In the genomic region with DNA sequence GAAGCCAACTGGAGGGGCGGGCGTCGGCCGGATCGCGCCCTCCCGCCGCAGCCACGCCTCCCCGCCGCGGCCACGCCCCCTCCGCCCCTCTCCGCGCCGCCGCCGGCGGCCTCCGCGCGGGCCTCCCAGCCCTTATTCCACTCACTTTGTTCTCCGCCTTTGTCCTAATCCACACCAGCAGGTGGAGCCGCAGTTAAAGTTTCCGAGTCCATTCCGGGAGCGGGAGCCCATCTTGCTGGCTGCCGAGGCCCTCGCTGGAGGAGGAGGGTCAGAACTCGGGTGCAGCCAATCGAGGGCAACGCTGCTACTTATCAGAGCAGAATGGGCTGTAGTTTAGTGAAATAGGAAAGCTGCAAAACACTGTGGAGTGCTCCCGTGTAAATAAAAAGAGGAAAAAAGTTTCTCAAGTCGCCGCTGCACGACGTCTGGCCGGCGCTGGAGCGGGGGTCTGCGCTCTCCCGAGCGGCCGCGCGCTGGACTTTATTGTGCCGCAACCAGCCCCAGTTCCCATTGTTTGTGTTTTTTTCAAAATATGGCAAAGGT, we compare ENCODE assay signal across 8 cellular contexts. TPM values are rescaled to one million over a fixed set of nuclear protein-coding genes. Genes with fewer than 3 reads are reported as not detected.
DNase-seq lines count a peak whose midpoint lies in the region; ATAC-seq, FAIRE-seq and TF ChIP-seq lines count a peak whose summit lies in the region.

A gene (plus strand): TSS at position 271 of the 543 bp plus-strand sequence. CDS start 262 bp downstream, at position 533.

- TF ChIP-seq CTCF in Calu3 (IDR thresholded peaks at IDR 0.05; ENCODE audit: unreplicated experiment), result peak; percentile 46
- TF ChIP-seq CTCF in H1 (IDR thresholded peaks at IDR 0.05; ENCODE audit: control extremely low read depth in 1 of 3, insufficient read depth in 1 of 3, low read depth in 1 of 3, low read length in 3 of 3), result peak; percentile 51 to 79 (median 73)

- peak within 1 kb of the TSS; percentile 92 to 95 (median 93) for H3K9ac ChIP-seq in H1 (replicated peaks in 1 of 4; ENCODE audit: extremely low read depth in 1 of 4, low read depth in 3 of 4, low read length in 3 of 4)
- H3K9ac ChIP-seq in mesenchymal stem cell (ENCODE audit: low read length), result peak within 1 kb of the TSS; percentile 99

- peaks cover 0 to 6% (median 0%) of the 10 kb centered on the region in 4 experiments; a peak in 3 of 8 replicates for H3K36me3 ChIP-seq in H1 (ENCODE audit: control insufficient read depth in 2 of 4, insufficient read depth in 4 of 4, low read length in 3 of 4)
- peaks cover 0 to 5% of the 10 kb centered on the region in 2 experiments for H3K36me3 ChIP-seq in mesenchymal stem cell (ENCODE audit: control insufficient read depth in 1 of 2, insufficient read depth in 2 of 2, low read depth in 1 of 2, low read length in 2 of 2)

- no peaks in the 10 kb centered on the region for H3K9me3 Mint-ChIP-seq in Calu3 (ENCODE audit: low read depth, unreplicated experiment)

- TF ChIP-seq RAD21 in H1 (IDR thresholded peaks at IDR 0.05 in 1 of 2, conservative IDR thresholded peaks at IDR 0.05 in 1 of 2; ENCODE audit: low read depth in 2 of 2, low read length in 2 of 2), result peak; percentile 39 to 53

- DNase-seq in Calu3 (peak; percentile 96), HUDEP-2 (lab: John Stamatoyannopoulos, UW; ENCODE audit: unreplicated experiment in 76 of 76) (peak in 75 of 76 experiments; percentile 70 to 100 (median 99)), NOMO-1 treated with dmso at 0.1 percent for 144 hours (lab: John Stamatoyannopoulos, UW; ENCODE audit: unreplicated experiment) (peak; percentile 96), H1 (ENCODE audit: low read depth in 1 of 2, low spot score in 2 of 2) (peak; percentile 92), mesenchymal stem cell (peak; percentile 99)
- peak; percentile 75 to 90 (median 78) for DNase-seq in activated CD8-positive, alpha-beta memory T cell treated with anti-CD3 and anti-CD28 coated beads for 48 hours (ENCODE audit: low read depth in 2 of 3, low spot score in 2 of 3)
- peak; percentile 86 for DNase-seq in stimulated activated CD8-positive, alpha-beta memory T cell treated with anti-CD3 and anti-CD28 coated beads, Interleukin-15, amount 100 ng/mL, for 1 hour (ENCODE audit: low read depth)

- H3K36me3 Mint-ChIP-seq in Calu3 (ENCODE audit: insufficient read depth, unreplicated experiment), result peaks cover 33% of the 10 kb centered on the region

- H3K4me2 ChIP-seq in H1 (ENCODE audit: insufficient read depth in 1 of 2, low read depth in 2 of 2, low read length in 2 of 2) (peak within 1 kb of the TSS; percentile 68 to 73), mesenchymal stem cell (ENCODE audit: low read length, poor library complexity, severe bottlenecking) (peak within 1 kb of the TSS; percentile 84)

- H4K5ac ChIP-seq in H1 (ENCODE audit: insufficient read length, low read depth, low read length), result peak within 1 kb of the TSS; percentile 84

- CTCF ChIA-PET in Calu3 (lab: Charles Lee), result interaction anchor here (1.5 kb wide), 1 partner anchor 217 kb away, joined by 4 read pairs; no protein-coding TSS in a partner anchor
- CTCF ChIA-PET in H1 (lab: Charles Lee; ENCODE audit: partially characterized antibody), result interaction anchor here (0.6 to 1.6 kb wide), 5 partner anchors 9 to 1226 kb away, joined by 3 to 4 read pairs (median 4); no protein-coding TSS in a partner anchor

- no TSS peak for BruUV-seq in Calu3 (replicated peaks; lab: Mats Ljungman, UMichigan)

- peak within 1 kb of the TSS; percentile 87 to 97 (median 92) for H3K4me3 ChIP-seq in H1 (ENCODE audit: extremely low read depth in 1 of 4, insufficient read depth in 2 of 4, low read depth in 3 of 4, low read length in 4 of 4)
- H3K4me3 ChIP-seq in mesenchymal stem cell (ENCODE audit: insufficient read depth in 1 of 2, low read depth in 1 of 2, low read length in 2 of 2), result peak within 1 kb of the TSS; percentile 94 to 100

- H3K27ac ChIP-seq in H1 (ENCODE audit: low read depth, low read length) (peak within 1 kb of the TSS; percentile 90), mesenchymal stem cell (ENCODE audit: low read length, poor library complexity, severe bottlenecking) (peak within 1 kb of the TSS; percentile 95)

- peak in 1 of 2 experiments; percentile 67; a peak in 1 of 3 replicates for TF ChIP-seq EP300 in H1 (IDR thresholded peaks at IDR 0.05; ENCODE audit: borderline replicate concordance in 1 of 2, low read depth in 2 of 2, low read length in 2 of 2)

- H3K27me3 ChIP-seq in H1 (replicated peaks in 1 of 4; ENCODE audit: control insufficient read depth in 3 of 4, extremely low read depth in 1 of 4, insufficient read depth in 3 of 4, low read length in 3 of 4), result no peaks in the 10 kb centered on the region
- H3K27me3 ChIP-seq in mesenchymal stem cell (ENCODE audit: control insufficient read depth in 1 of 2, insufficient read depth in 1 of 2, low read length in 2 of 2), result no peaks in the 10 kb centered on the region

- H3K4me3 Mint-ChIP-seq in Calu3 (ENCODE audit: low read depth, unreplicated experiment), result peak within 1 kb of the TSS; percentile 99

- peak; percentile 70 for ATAC-seq in GM21381 (IDR thresholded peaks at IDR 0.05; ENCODE audit: unreplicated experiment)

- peaks cover 5 to 57% of the 10 kb centered on the region in 2 experiments for H3K79me2 ChIP-seq in H1 (ENCODE audit: control insufficient read depth in 1 of 2, insufficient read depth in 2 of 2, low read length in 2 of 2)

- H3K23ac ChIP-seq in H1 (ENCODE audit: insufficient read length) (no peak within 1 kb of the TSS), mesenchymal stem cell (ENCODE audit: low read length in 2 of 2) (peak within 1 kb of the TSS in 1 of 2 experiments; percentile 98)

- intact Hi-C loops in Calu3 (cut with micrococcal nuclease; ENCODE audit: unreplicated experiment), result loop anchor here (10.0 kb wide), 2 partner anchors 221 to 329 kb away; no protein-coding TSS in a partner anchor

- H3K9me3 ChIP-seq in H1 (ENCODE audit: insufficient read depth in 2 of 2, low read depth in 1 of 2, low read length in 1 of 2), result no peaks in the 10 kb centered on the region
- H3K9me3 ChIP-seq in mesenchymal stem cell (ENCODE audit: control insufficient read depth, low read length), result no peaks in the 10 kb centered on the region

- H2BK15ac ChIP-seq in H1 (ENCODE audit: low read length) (no peak within 1 kb of the TSS), mesenchymal stem cell (ENCODE audit: low read depth, poor library complexity, severe bottlenecking) (peak within 1 kb of the TSS; percentile 83)

- H2AFZ ChIP-seq in H1 (ENCODE audit: low read length) (peak within 1 kb of the TSS; percentile 98), mesenchymal stem cell (ENCODE audit: low read depth, low read length) (peak within 1 kb of the TSS; percentile 88)

- WGBS in H1 (ENCODE audit: extremely low coverage in 1 of 2, insufficient coverage in 1 of 2, insufficient read length in 1 of 2, insufficient replicate concordance in 2 of 2, low coverage in 1 of 2, low lambda C conversion rate in 2 of 2, missing lambda C conversion rate in 1 of 2), 2 experiments, result 3% methylated on average over 37 of the region's 48 CpGs; no CpG with 5 or more reads in 1 of the 2 experiments
- under 1% methylated on average over 46 of the region's 48 CpGs for WGBS in mesenchymal stem cell

- POLR2A ChIA-PET in H1 (lab: Charles Lee; ENCODE audit: partially characterized antibody), result interaction anchor here (1.3 to 3.1 kb wide), 7 partner anchors 10 to 242 kb away, joined by 3 to 19 read pairs (median 4); a partner anchor contains a TSS

- H3K14ac ChIP-seq in H1 (ENCODE audit: insufficient read length) (no peak within 1 kb of the TSS), mesenchymal stem cell (ENCODE audit: low read length in 2 of 2) (peak within 1 kb of the TSS in 1 of 2 experiments; percentile 86)

- FAIRE-seq in H1 (lab: Jason Lieb, UNC), result no peak

- H2BK120ac ChIP-seq in H1 (replicated peaks; ENCODE audit: low read depth, low read length) (no peak within 1 kb of the TSS), mesenchymal stem cell (ENCODE audit: low read depth, low read length) (peak within 1 kb of the TSS; percentile 59)

- peak within 1 kb of the TSS; percentile 100 for H3K27ac Mint-ChIP-seq in Calu3 (ENCODE audit: unreplicated experiment)

- peak within 1 kb of the TSS; percentile 97; the same call in 1 of the 2 replicates for H4K8ac ChIP-seq in H1 (ENCODE audit: extremely low read depth, insufficient read depth, low read length)
- peak within 1 kb of the TSS; percentile 84 for H4K8ac ChIP-seq in mesenchymal stem cell (ENCODE audit: low read length)

- H2BK5ac ChIP-seq in H1 (ENCODE audit: low read depth, low read length) (peak within 1 kb of the TSS; percentile 80), mesenchymal stem cell (ENCODE audit: low read depth, low read length, poor library complexity, severe bottlenecking) (peak within 1 kb of the TSS; percentile 92)

- 0 out of 2 replicates have a peak, but pooled peaks cover 3% of the 10 kb centered on the region for H3K23me2 ChIP-seq in H1 (ENCODE audit: low read depth, low read length)

- H4K20me1 ChIP-seq in H1 (replicated peaks in 1 of 2; ENCODE audit: control insufficient read depth in 1 of 2, insufficient read depth in 2 of 2, low read length in 2 of 2), result peaks cover 0 to 3% of the 10 kb centered on the region in 2 experiments

- TF ChIP-seq POLR2A in H1 (IDR thresholded peaks at IDR 0.05; ENCODE audit: control extremely low read depth in 1 of 2, low read depth in 2 of 2, low read length in 2 of 2), result peak; percentile 53 to 90

- H3K79me1 ChIP-seq in H1 (ENCODE audit: low read depth, low read length) (peaks cover 6% of the 10 kb centered on the region; the same call in 1 of the 2 replicates), mesenchymal stem cell (replicated peaks; ENCODE audit: low read length, poor library complexity, severe bottlenecking) (peaks cover 6% of the 10 kb centered on the region)

- H3K4me1 Mint-ChIP-seq in Calu3 (ENCODE audit: low read depth, unreplicated experiment), result peaks cover 17% of the 10 kb centered on the region

- no peak within 1 kb of the TSS for H2BK20ac ChIP-seq in H1 (ENCODE audit: low read length)

- H3K27me3 Mint-ChIP-seq in Calu3 (ENCODE audit: unreplicated experiment), result no peaks in the 10 kb centered on the region

- peaks cover 2 to 9% (median 4%) of the 10 kb centered on the region in 4 experiments; a peak in 5 of 7 replicates for H3K4me1 ChIP-seq in H1 (replicated peaks in 1 of 4; ENCODE audit: control insufficient read depth in 3 of 4, insufficient read depth in 4 of 4, low read length in 3 of 4)
- H3K4me1 ChIP-seq in mesenchymal stem cell (ENCODE audit: control insufficient read depth, insufficient read depth, low read depth, low read length), result peaks cover 3% of the 10 kb centered on the region

- no peak within 1 kb of the TSS for H2AK5ac ChIP-seq in H1 (ENCODE audit: low read depth, low read length)
- peak within 1 kb of the TSS; percentile 73 for H2AK5ac ChIP-seq in mesenchymal stem cell (ENCODE audit: low read length, severe bottlenecking)

- H3K18ac ChIP-seq in H1 (ENCODE audit: extremely low read depth, low read length) (peak within 1 kb of the TSS; percentile 84; the same call in 1 of the 2 replicates), mesenchymal stem cell (ENCODE audit: low read depth in 1 of 2, low read length in 2 of 2) (peak within 1 kb of the TSS; percentile 83 to 98)

- H2BK12ac ChIP-seq in H1 (ENCODE audit: low read depth, low read length) (no peak within 1 kb of the TSS; the same call in 1 of the 2 replicates), mesenchymal stem cell (ENCODE audit: low read length in 2 of 2) (peak within 1 kb of the TSS in 1 of 2 experiments; percentile 54)

- peak within 1 kb of the TSS; percentile 51 for H4K91ac ChIP-seq in H1 (replicated peaks; ENCODE audit: insufficient read length, low read length)
- H4K91ac ChIP-seq in mesenchymal stem cell (ENCODE audit: low read length), result peak within 1 kb of the TSS; percentile 85

- peak within 1 kb of the TSS; percentile 52 for H3K56ac ChIP-seq in H1 (replicated peaks; ENCODE audit: insufficient read length, low read depth, low read length)

- H3K4ac ChIP-seq in H1 (replicated peaks; ENCODE audit: insufficient read length, low read depth, low read length) (no peak within 1 kb of the TSS), mesenchymal stem cell (ENCODE audit: low read depth in 1 of 2, low read length in 2 of 2) (peak within 1 kb of the TSS; percentile 91 to 100)

RNA-seq across cellular contexts. Expression of the gene that starts here (rescaled TPM):
- total RNA-seq in Calu3 (2022), result 17.2 and 19.7 TPM in 2 replicates
- 45.7 and 50.2 TPM in 2 replicates for total RNA-seq in H1 (2021; fragmentation: NEBNext Ultra II Directional; extraction: Animal tissue kit (Norgen Biotek cat#: 25700))
- polyA plus RNA-seq in H1 (2011; rRNA removed), result 9.8 and 11.4 TPM in 2 replicates
- polyA plus RNA-seq in H1 (2011; cell fraction: cytosol; rRNA removed), result 15.4 TPM
- polyA plus RNA-seq in H1 (2011; cell fraction: nucleus; rRNA removed), result 11.9 TPM
- polyA plus RNA-seq in H1 (2012, experiment 1 of 2), result 23.2 to 40.2 TPM (median 24.3 TPM) in 4 replicates
- polyA plus RNA-seq in H1 (2012, experiment 2 of 2), result 4.7 TPM
- 23.5 TPM for polyA plus RNA-seq in H1 (2013, experiment 1 of 2)
- polyA plus RNA-seq in H1 (2013, experiment 2 of 2), result 23.3 TPM
- polyA minus RNA-seq in H1 (2011; rRNA and poly(A)+ RNA removed), result 9.3 and 9.6 TPM in 2 replicates
- polyA minus RNA-seq in H1 (2011; cell fraction: cytosol; rRNA and poly(A)+ RNA removed), result 13.9 TPM
- 20.0 TPM for polyA minus RNA-seq in H1 (2011; cell fraction: nucleus; rRNA and poly(A)+ RNA removed)
- polyA plus RNA-seq in mesenchymal stem cell (2013, experiment 1 of 2), result 18.2 TPM
- 19.3 TPM for polyA plus RNA-seq in mesenchymal stem cell (2013, experiment 2 of 2)

Comparison
In these comparisons a context has a peak if more than half of its experiments do, and no peak if none do; other contexts are left out.
1. Peak in every context shown above with its lines: DNase-seq, ATAC-seq, H3K4me3 ChIP-seq and H3K27ac ChIP-seq.